In genomic region chr10:126057494-126057893, GRCh38 we compare ENCODE assay signal across 31 cellular contexts.
"Had no signal": no experiment of that assay in that cellular context is flagged by ENCODE, and none has a peak within 500 bp of the region (broad histone marks: within the 10 kb centered on the region; RNA-seq: fewer than 3 reads in every experiment).

No MANE protein-coding gene starts in this region.

- H3K4me3 ChIP-seq: dorsolateral prefrontal cortex, heart right ventricle, lower lobe of right lung, mucosa of descending colon, neural progenitor cell, prostate gland, right atrium auricular region, testis, tibial artery, upper lobe of right lung, uterus had no signal

- H3K27ac Mint-ChIP-seq: memory B cell; mesothelial cell of epicardium; naive thymus-derived CD4-positive, alpha-beta T cell; neural progenitor cell; stimulated activated effector memory CD8-positive, alpha-beta T cell treated with anti-CD3 and anti-CD28 coated beads, Interleukin-12 subunit alpha, Interleukin-12 subunit beta, amount 100 ng/mL, for 72 hours had no signal

- H3K9me3 Mint-ChIP-seq: memory B cell; stimulated activated effector memory CD8-positive, alpha-beta T cell treated with anti-CD3 and anti-CD28 coated beads, Interleukin-12 subunit alpha, Interleukin-12 subunit beta, amount 100 ng/mL, for 72 hours had no signal

- H3K27ac ChIP-seq: dorsolateral prefrontal cortex, epithelial cell of prostate, foreskin keratinocyte, heart right ventricle, lower lobe of right lung, neural progenitor cell, prostate gland, right atrium auricular region, testis, tibial artery, upper lobe of right lung, uterus had no signal

- H3K27me3 ChIP-seq: foreskin keratinocyte, neural progenitor cell, right atrium auricular region, testis, tibial artery, upper lobe of right lung, uterus had no signal

- H3K36me3 ChIP-seq: heart right ventricle, lower lobe of right lung, neural progenitor cell, prostate gland, right atrium auricular region, tibial artery, upper lobe of right lung, uterus had no signal

- H3K36me3 Mint-ChIP-seq: memory B cell, mesothelial cell of epicardium, neural progenitor cell had no signal

- H3K4me1 ChIP-seq: prostate gland, testis, upper lobe of right lung, uterus had no signal

- H3K4me3 Mint-ChIP-seq: memory B cell; mesothelial cell of epicardium; naive thymus-derived CD4-positive, alpha-beta T cell; nephron; neural progenitor cell; stimulated activated effector memory CD8-positive, alpha-beta T cell treated with anti-CD3 and anti-CD28 coated beads, Interleukin-12 subunit alpha, Interleukin-12 subunit beta, amount 100 ng/mL, for 72 hours had no signal

- ATAC-seq: esophagus mucosa; foreskin keratinocyte; heart right ventricle; left ventricle myocardium superior; lower lobe of right lung; mucosa of descending colon; naive thymus-derived CD4-positive, alpha-beta T cell; sciatic nerve; stimulated activated effector memory CD8-positive, alpha-beta T cell treated with anti-CD3 and anti-CD28 coated beads, Interleukin-12 subunit alpha, Interleukin-12 subunit beta, amount 100 ng/mL, for 72 hours; stimulated activated naive CD8-positive, alpha-beta T cell treated with anti-CD3 and anti-CD28 coated beads, Interleukin-15, Interleukin-2, amounts not matched to agents 100 U/mL and 50 U/mL, for 24 hours; upper lobe of right lung had no signal

- H3K9ac ChIP-seq: neural progenitor cell had no signal

- H3K4me2 ChIP-seq: neural progenitor cell had no signal

- H3K4me1 Mint-ChIP-seq: memory B cell; naive thymus-derived CD4-positive, alpha-beta T cell; stimulated activated effector memory CD8-positive, alpha-beta T cell treated with anti-CD3 and anti-CD28 coated beads, Interleukin-12 subunit alpha, Interleukin-12 subunit beta, amount 100 ng/mL, for 72 hours had no signal

- H3K9me3 ChIP-seq: lower lobe of right lung, mucosa of descending colon, prostate gland, right atrium auricular region, testis, tibial artery, upper lobe of right lung, uterus had no signal

- DNase-seq: cerebellar nuclear complex; dorsolateral prefrontal cortex; effector CD4-positive, alpha-beta T cell; foreskin keratinocyte; glutamatergic neuron; heart right ventricle; hippocampal formation; kidney glomerular epithelial cell; left ventricle myocardium superior; lower lobe of right lung; mucosa of descending colon; naive thymus-derived CD4-positive, alpha-beta T cell; nucleus accumbens; stimulated activated CD4-positive, alpha-beta T cell treated with anti-CD3 and anti-CD28 coated beads, Interleukin-2, amount 100 ng/mL, for 24 hours; stimulated activated CD4-positive, alpha-beta T cell treated with anti-CD3 and anti-CD28 coated beads, Interleukin-4, amount 100 ng/mL, for 24 hours; stimulated activated naive CD8-positive, alpha-beta T cell treated with anti-CD3 and anti-CD28 coated beads, Interleukin-15, Interleukin-2, amounts not matched to agents 100 U/mL and 50 U/mL, for 24 hours; substantia nigra; testis; tibial artery; upper lobe of right lung; uterus had no signal
